In genomic region chr4:56434599-56435000, GRCh38 we compare ENCODE assay signal across 8 cellular contexts. TPM values are rescaled to one million over a fixed set of nuclear protein-coding genes. Genes with fewer than 3 reads are reported as not detected.
DNase-seq lines count a peak whose midpoint lies in the region; ATAC-seq lines count a peak whose summit lies in the region.

No MANE protein-coding gene starts in this region.

- peak overlapping the region; percentile 99 for H3K4me3 Mint-ChIP-seq in activated naive CD8-positive, alpha-beta T cell
- peak overlapping the region; percentile 94 to 97 for H3K4me3 Mint-ChIP-seq in stimulated activated naive CD8-positive, alpha-beta T cell treated with anti-CD3 and anti-CD28 coated beads, Interleukin-15, amount 100 ng/mL, for 72 hours

- no peaks in the 10 kb centered on the region for H3K36me3 ChIP-seq in iPS-15b (ENCODE audit: control insufficient read depth, insufficient read depth, low read length)

- H3K4me1 ChIP-seq in iPS-15b (ENCODE audit: control insufficient read depth, insufficient read depth, low read length): no peaks in the 10 kb centered on the region

- H3K27me3 Mint-ChIP-seq in activated naive CD8-positive, alpha-beta T cell: no peaks in the 10 kb centered on the region
- H3K27me3 Mint-ChIP-seq in stimulated activated naive CD8-positive, alpha-beta T cell treated with anti-CD3 and anti-CD28 coated beads, Interleukin-15, amount 100 ng/mL, for 72 hours: no peaks in the 10 kb centered on the region

- peak overlapping the region; percentile 87 for H3K9ac ChIP-seq in iPS-15b (ENCODE audit: low read depth, low read length)

- H3K27ac Mint-ChIP-seq in activated naive CD8-positive, alpha-beta T cell: peak overlapping the region; percentile 97
- peak overlapping the region; percentile 98 for H3K27ac Mint-ChIP-seq in stimulated activated naive CD8-positive, alpha-beta T cell treated with anti-CD3 and anti-CD28 coated beads, Interleukin-15, amount 100 ng/mL, for 72 hours

- H3K36me3 Mint-ChIP-seq in activated naive CD8-positive, alpha-beta T cell: peaks cover 18% of the 10 kb centered on the region

- H3K9me3 Mint-ChIP-seq in activated naive CD8-positive, alpha-beta T cell (ENCODE audit: low read depth): no peaks in the 10 kb centered on the region
- no peaks in the 10 kb centered on the region for H3K9me3 Mint-ChIP-seq in stimulated activated naive CD8-positive, alpha-beta T cell treated with anti-CD3 and anti-CD28 coated beads, Interleukin-15, amount 100 ng/mL, for 72 hours

- ATAC-seq in stimulated activated naive CD8-positive, alpha-beta T cell treated with anti-CD3 and anti-CD28 coated beads, Interleukin-15, amount 100 ng/mL, for 72 hours: no peak

- DNase-seq in NCI-H187 (lab: John Stamatoyannopoulos, UW) (peak; percentile 30 to 69), NCI-H187 treated with DMSO at 0.1 percent for 48 hours (lab: John Stamatoyannopoulos, UW) (no peak), M059J (ENCODE audit: low read depth) (peak; percentile 78), GDM1 (lab: John Stamatoyannopoulos, UW) (no peak), NCI-H1694 (lab: John Stamatoyannopoulos, UW) (no peak)
- no peak for DNase-seq in stimulated activated naive CD8-positive, alpha-beta T cell treated with anti-CD3 and anti-CD28 coated beads, Interleukin-15, amount 100 ng/mL, for 72 hours

- H3K4me3 ChIP-seq in iPS-15b (ENCODE audit: low read depth, low read length): peak overlapping the region; percentile 94

- no peaks in the 10 kb centered on the region for H3K9me3 ChIP-seq in iPS-15b (ENCODE audit: control insufficient read depth, insufficient read depth, low read length)

- H3K27me3 ChIP-seq in iPS-15b (ENCODE audit: control insufficient read depth, insufficient read depth, low read length): no peaks in the 10 kb centered on the region

- peaks cover 52% of the 10 kb centered on the region for H3K4me1 Mint-ChIP-seq in activated naive CD8-positive, alpha-beta T cell (ENCODE audit: low read depth)
- H3K4me1 Mint-ChIP-seq in stimulated activated naive CD8-positive, alpha-beta T cell treated with anti-CD3 and anti-CD28 coated beads, Interleukin-15, amount 100 ng/mL, for 72 hours: peaks cover 46% of the 10 kb centered on the region

RNA-seq across cellular contexts. Expression of gene PPAT, which starts 0.8 kb away (rescaled TPM):
- 15.0 and 21.6 TPM in 2 replicates for total RNA-seq in M059J (2014; rRNA removed; shearing (Covaris generic))

RNA-seq across cellular contexts. Expression of gene PAICS, which starts 1.5 kb away (rescaled TPM):
- 62.0 and 68.5 TPM in 2 replicates for total RNA-seq in M059J (2014; rRNA removed; shearing (Covaris generic))

RNA-seq across cellular contexts. Expression of gene SRP72, which starts 32.8 kb away (rescaled TPM):
- total RNA-seq in M059J (2014; rRNA removed; shearing (Covaris generic)): 55.3 and 70.9 TPM in 2 replicates

RNA-seq across cellular contexts. Expression of gene AASDH, which starts 47.3 kb away (rescaled TPM):
- 4.6 and 7.3 TPM in 2 replicates for total RNA-seq in M059J (2014; rRNA removed; shearing (Covaris generic))

Comparison
In these comparisons a context has a peak if more than half of its experiments do, and no peak if none do; other contexts are left out.
1. DNase-seq: peak in NCI-H187 (2 of 2) and M059J (single experiment); none in NCI-H187 treated with DMSO at 0.1 percent for 48 hours (single experiment), stimulated activated naive CD8-positive, alpha-beta T cell treated with anti-CD3 and anti-CD28 coated beads, Interleukin-15, amount 100 ng/mL, for 72 hours (0 of 2), GDM1 (single experiment) and NCI-H1694 (single experiment).